ENCODE assay signal across 1 cellular context in the genomic region with DNA sequence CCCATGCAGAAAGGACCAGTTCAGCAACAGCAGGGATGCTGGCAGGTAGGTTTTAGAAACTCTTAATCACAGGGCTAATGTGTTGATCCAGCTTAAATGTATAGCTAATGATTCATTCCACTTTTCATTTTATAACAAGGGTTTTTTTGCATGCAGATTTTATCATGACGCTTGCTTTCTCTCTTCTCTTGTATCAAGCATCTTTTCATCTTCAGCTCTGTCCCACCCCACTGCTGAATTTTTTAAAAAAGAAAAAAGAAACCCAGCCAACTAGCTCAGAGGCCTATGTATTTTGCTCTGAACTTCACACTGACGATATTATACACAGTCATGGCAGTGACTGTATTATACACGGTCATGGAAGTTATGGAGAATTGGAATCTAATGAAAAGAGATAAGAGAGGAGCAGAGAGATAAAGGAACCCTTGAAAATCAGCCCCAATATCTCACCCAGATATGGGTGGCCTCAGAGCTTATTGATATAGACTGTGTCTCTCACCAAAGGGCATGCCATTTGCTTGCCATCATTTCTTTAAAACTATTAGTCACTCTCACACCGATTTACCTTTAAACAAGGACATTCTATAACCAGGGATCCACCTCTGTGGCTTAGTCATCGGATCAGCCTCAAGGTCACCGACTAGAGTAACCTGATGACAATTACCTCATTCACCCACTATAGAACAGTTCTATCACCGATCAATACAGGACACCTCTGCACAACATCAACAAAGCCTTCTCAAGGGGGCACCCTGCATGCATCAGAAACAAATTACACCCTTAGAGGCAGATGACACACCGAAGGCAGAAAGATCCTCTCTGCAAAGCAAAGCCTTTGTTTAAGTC.
TF ChIP-seq lines count a peak whose summit lies in the region.

No MANE protein-coding gene starts in this region.

TF ChIP-seq in HepG2, 621 proteins besides CTCF, POLR2A, EP300 and RAD21 (continued from another document and continues in another):
- TF ChIP-seq, protein P1, sequence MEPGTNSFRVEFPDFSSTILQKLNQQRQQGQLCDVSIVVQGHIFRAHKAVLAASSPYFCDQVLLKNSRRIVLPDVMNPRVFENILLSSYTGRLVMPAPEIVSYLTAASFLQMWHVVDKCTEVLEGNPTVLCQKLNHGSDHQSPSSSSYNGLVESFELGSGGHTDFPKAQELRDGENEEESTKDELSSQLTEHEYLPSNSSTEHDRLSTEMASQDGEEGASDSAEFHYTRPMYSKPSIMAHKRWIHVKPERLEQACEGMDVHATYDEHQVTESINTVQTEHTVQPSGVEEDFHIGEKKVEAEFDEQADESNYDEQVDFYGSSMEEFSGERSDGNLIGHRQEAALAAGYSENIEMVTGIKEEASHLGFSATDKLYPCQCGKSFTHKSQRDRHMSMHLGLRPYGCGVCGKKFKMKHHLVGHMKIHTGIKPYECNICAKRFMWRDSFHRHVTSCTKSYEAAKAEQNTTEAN (CRISPR knock-in tag; conservative IDR thresholded peaks at IDR 0.05) = peak; percentile 46; the same call in 1 of the 2 replicates
- TF ChIP-seq SOX13 (IDR thresholded peaks at IDR 0.05) (0 out of 2 replicates have a peak, but pooled peaks have one; percentile 35), SOX13 (CRISPR knock-in tag; conservative IDR thresholded peaks at IDR 0.05 in 1 of 2, IDR thresholded peaks at IDR 0.05 in 1 of 2) (peak in 1 of 2 experiments; percentile 94; a peak in 2 of 4 replicates), TAF1 (CRISPR knock-in tag; IDR thresholded peaks at IDR 0.05) (no peak), JUNB (CRISPR knock-in tag; IDR thresholded peaks at IDR 0.05; ENCODE audit: borderline replicate concordance) (peak; percentile 90; the same call in 1 of the 2 replicates), TEAD3 (CRISPR knock-in tag; optimal IDR thresholded peaks at IDR 0.05; ENCODE audit: borderline replicate concordance) (peak; percentile 84), PCBP2 (optimal IDR thresholded peaks at IDR 0.05; ENCODE audit: low read depth, low read length, poor library complexity, severe bottlenecking) (no peak), ZNF816 (CRISPR knock-in tag; IDR thresholded peaks at IDR 0.05; ENCODE audit: borderline replicate concordance) (no peak; the same call in 1 of the 2 replicates), HHEX (CRISPR knock-in tag; IDR thresholded peaks at IDR 0.05) (peak; percentile 40; the same call in 1 of the 2 replicates), SIN3A (IDR thresholded peaks at IDR 0.05; ENCODE audit: borderline replicate concordance, low read depth, low read length) (no peak), ZNF879 (CRISPR knock-in tag; IDR thresholded peaks at IDR 0.05) (no peak), ATF1 (CRISPR knock-in tag; IDR thresholded peaks at IDR 0.05) (no peak), SIN3B (IDR thresholded peaks at IDR 0.05; ENCODE audit: low read length) (no peak), GATAD2A (CRISPR knock-in tag; IDR thresholded peaks at IDR 0.05) (peak; percentile 100), ZNF557 (CRISPR knock-in tag; IDR thresholded peaks at IDR 0.05) (0 out of 2 replicates have a peak, but pooled peaks have one; percentile 18), CEBPB (IDR thresholded peaks at IDR 0.05; ENCODE audit: borderline replicate concordance, low read depth, low read length) (peak; percentile 44; the same call in 1 of the 2 replicates), ZNF670 (CRISPR knock-in tag; IDR thresholded peaks at IDR 0.05; ENCODE audit: borderline replicate concordance) (peak; percentile 72; the same call in 1 of the 2 replicates), PCBP1 (IDR thresholded peaks at IDR 0.05; ENCODE audit: borderline replicate concordance, low read depth, low read length) (no peak), CBX5 (CRISPR knock-in tag; IDR thresholded peaks at IDR 0.05; ENCODE audit: borderline replicate concordance) (peak; percentile 68; the same call in 1 of the 2 replicates), CBFB (CRISPR knock-in tag; IDR thresholded peaks at IDR 0.05) (no peak), SKI (IDR thresholded peaks at IDR 0.05; ENCODE audit: partially characterized antibody) (peak; percentile 45), ZNF33A (CRISPR knock-in tag; IDR thresholded peaks at IDR 0.05; ENCODE audit: borderline replicate concordance) (0 out of 2 replicates have a peak, but pooled peaks have one; percentile 37), ZNF768 (CRISPR knock-in tag; IDR thresholded peaks at IDR 0.05) (no peak), ZBTB38 (CRISPR knock-in tag; IDR thresholded peaks at IDR 0.05) (no peak), HMGA1 (CRISPR knock-in tag; conservative IDR thresholded peaks at IDR 0.05) (no peak), ARID2 (CRISPR knock-in tag; IDR thresholded peaks at IDR 0.05; ENCODE audit: borderline replicate concordance) (no peak), CHD4 (IDR thresholded peaks at IDR 0.05; ENCODE audit: borderline replicate concordance, low read length) (peak; percentile 48; the same call in 1 of the 2 replicates), ASH2L (IDR thresholded peaks at IDR 0.05; ENCODE audit: insufficient read length, low read depth, low read length) (peak; percentile 47), ZSCAN30 (CRISPR knock-in tag; IDR thresholded peaks at IDR 0.05) (no peak), ZNF577 (CRISPR knock-in tag; IDR thresholded peaks at IDR 0.05; ENCODE audit: borderline replicate concordance, low read depth) (no peak), HDAC1 (CRISPR knock-in tag; IDR thresholded peaks at IDR 0.05) (peak; percentile 81), ZBTB21 (CRISPR knock-in tag; IDR thresholded peaks at IDR 0.05) (0 out of 2 replicates have a peak, but pooled peaks have one; percentile 31), MED1 (CRISPR knock-in tag; IDR thresholded peaks at IDR 0.05) (peak; percentile 89), SMC3 (IDR thresholded peaks at IDR 0.05; ENCODE audit: low read length) (no peak), ONECUT2 (CRISPR knock-in tag; IDR thresholded peaks at IDR 0.05) (peak; percentile 98)
- TF ChIP-seq, protein P2, sequence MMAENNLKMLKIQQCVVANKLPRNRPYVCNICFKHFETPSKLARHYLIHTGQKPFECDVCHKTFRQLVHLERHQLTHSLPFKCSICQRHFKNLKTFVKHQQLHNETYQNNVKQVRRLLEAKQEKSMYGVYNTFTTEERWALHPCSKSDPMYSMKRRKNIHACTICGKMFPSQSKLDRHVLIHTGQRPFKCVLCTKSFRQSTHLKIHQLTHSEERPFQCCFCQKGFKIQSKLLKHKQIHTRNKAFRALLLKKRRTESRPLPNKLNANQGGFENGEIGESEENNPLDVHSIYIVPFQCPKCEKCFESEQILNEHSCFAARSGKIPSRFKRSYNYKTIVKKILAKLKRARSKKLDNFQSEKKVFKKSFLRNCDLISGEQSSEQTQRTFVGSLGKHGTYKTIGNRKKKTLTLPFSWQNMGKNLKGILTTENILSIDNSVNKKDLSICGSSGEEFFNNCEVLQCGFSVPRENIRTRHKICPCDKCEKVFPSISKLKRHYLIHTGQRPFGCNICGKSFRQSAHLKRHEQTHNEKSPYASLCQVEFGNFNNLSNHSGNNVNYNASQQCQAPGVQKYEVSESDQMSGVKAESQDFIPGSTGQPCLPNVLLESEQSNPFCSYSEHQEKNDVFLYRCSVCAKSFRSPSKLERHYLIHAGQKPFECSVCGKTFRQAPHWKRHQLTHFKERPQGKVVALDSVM (CRISPR knock-in tag; IDR thresholded peaks at IDR 0.05) = 0 out of 2 replicates have a peak, but pooled peaks have one; percentile 26
- TF ChIP-seq, protein P3, sequence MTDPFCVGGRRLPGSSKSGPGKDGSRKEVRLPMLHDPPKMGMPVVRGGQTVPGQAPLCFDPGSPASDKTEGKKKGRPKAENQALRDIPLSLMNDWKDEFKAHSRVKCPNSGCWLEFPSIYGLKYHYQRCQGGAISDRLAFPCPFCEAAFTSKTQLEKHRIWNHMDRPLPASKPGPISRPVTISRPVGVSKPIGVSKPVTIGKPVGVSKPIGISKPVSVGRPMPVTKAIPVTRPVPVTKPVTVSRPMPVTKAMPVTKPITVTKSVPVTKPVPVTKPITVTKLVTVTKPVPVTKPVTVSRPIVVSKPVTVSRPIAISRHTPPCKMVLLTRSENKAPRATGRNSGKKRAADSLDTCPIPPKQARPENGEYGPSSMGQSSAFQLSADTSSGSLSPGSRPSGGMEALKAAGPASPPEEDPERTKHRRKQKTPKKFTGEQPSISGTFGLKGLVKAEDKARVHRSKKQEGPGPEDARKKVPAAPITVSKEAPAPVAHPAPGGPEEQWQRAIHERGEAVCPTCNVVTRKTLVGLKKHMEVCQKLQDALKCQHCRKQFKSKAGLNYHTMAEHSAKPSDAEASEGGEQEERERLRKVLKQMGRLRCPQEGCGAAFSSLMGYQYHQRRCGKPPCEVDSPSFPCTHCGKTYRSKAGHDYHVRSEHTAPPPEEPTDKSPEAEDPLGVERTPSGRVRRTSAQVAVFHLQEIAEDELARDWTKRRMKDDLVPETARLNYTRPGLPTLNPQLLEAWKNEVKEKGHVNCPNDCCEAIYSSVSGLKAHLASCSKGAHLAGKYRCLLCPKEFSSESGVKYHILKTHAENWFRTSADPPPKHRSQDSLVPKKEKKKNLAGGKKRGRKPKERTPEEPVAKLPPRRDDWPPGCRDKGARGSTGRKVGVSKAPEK (CRISPR knock-in tag; IDR thresholded peaks at IDR 0.05; ENCODE audit: borderline replicate concordance) = no peak
- TF ChIP-seq, protein P4, sequence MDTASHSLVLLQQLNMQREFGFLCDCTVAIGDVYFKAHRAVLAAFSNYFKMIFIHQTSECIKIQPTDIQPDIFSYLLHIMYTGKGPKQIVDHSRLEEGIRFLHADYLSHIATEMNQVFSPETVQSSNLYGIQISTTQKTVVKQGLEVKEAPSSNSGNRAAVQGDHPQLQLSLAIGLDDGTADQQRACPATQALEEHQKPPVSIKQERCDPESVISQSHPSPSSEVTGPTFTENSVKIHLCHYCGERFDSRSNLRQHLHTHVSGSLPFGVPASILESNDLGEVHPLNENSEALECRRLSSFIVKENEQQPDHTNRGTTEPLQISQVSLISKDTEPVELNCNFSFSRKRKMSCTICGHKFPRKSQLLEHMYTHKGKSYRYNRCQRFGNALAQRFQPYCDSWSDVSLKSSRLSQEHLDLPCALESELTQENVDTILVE (CRISPR knock-in tag; IDR thresholded peaks at IDR 0.05) = peak; percentile 88; the same call in 1 of the 2 replicates
- TF ChIP-seq, protein P5, sequence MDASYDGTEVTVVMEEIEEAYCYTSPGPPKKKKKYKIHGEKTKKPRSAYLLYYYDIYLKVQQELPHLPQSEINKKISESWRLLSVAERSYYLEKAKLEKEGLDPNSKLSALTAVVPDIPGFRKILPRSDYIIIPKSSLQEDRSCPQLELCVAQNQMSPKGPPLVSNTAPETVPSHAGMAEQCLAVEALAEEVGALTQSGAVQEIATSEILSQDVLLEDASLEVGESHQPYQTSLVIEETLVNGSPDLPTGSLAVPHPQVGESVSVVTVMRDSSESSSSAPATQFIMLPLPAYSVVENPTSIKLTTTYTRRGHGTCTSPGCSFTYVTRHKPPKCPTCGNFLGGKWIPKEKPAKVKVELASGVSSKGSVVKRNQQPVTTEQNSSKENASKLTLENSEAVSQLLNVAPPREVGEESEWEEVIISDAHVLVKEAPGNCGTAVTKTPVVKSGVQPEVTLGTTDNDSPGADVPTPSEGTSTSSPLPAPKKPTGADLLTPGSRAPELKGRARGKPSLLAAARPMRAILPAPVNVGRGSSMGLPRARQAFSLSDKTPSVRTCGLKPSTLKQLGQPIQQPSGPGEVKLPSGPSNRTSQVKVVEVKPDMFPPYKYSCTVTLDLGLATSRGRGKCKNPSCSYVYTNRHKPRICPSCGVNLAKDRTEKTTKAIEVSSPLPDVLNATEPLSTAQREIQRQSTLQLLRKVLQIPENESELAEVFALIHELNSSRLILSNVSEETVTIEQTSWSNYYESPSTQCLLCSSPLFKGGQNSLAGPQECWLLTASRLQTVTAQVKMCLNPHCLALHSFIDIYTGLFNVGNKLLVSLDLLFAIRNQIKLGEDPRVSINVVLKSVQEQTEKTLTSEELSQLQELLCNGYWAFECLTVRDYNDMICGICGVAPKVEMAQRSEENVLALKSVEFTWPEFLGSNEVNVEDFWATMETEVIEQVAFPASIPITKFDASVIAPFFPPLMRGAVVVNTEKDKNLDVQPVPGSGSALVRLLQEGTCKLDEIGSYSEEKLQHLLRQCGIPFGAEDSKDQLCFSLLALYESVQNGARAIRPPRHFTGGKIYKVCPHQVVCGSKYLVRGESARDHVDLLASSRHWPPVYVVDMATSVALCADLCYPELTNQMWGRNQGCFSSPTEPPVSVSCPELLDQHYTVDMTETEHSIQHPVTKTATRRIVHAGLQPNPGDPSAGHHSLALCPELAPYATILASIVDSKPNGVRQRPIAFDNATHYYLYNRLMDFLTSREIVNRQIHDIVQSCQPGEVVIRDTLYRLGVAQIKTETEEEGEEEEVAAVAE (CRISPR knock-in tag; IDR thresholded peaks at IDR 0.05; ENCODE audit: borderline replicate concordance) = peak; percentile 63; the same call in 1 of the 2 replicates
- TF ChIP-seq, protein P6, sequence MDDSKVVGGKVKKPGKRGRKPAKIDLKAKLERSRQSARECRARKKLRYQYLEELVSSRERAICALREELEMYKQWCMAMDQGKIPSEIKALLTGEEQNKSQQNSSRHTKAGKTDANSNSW (CRISPR knock-in tag; IDR thresholded peaks at IDR 0.05; ENCODE audit: borderline replicate concordance) = no peak
- TF ChIP-seq, protein P7, sequence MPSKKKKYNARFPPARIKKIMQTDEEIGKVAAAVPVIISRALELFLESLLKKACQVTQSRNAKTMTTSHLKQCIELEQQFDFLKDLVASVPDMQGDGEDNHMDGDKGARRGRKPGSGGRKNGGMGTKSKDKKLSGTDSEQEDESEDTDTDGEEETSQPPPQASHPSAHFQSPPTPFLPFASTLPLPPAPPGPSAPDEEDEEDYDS (CRISPR knock-in tag; IDR thresholded peaks at IDR 0.05) = peak; percentile 65; the same call in 1 of the 2 replicates
- TF ChIP-seq, protein P8, sequence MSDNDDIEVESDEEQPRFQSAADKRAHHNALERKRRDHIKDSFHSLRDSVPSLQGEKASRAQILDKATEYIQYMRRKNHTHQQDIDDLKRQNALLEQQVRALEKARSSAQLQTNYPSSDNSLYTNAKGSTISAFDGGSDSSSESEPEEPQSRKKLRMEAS (IDR thresholded peaks at IDR 0.05) = peak; percentile 29; the same call in 1 of the 2 replicates
- TF ChIP-seq, protein P9, sequence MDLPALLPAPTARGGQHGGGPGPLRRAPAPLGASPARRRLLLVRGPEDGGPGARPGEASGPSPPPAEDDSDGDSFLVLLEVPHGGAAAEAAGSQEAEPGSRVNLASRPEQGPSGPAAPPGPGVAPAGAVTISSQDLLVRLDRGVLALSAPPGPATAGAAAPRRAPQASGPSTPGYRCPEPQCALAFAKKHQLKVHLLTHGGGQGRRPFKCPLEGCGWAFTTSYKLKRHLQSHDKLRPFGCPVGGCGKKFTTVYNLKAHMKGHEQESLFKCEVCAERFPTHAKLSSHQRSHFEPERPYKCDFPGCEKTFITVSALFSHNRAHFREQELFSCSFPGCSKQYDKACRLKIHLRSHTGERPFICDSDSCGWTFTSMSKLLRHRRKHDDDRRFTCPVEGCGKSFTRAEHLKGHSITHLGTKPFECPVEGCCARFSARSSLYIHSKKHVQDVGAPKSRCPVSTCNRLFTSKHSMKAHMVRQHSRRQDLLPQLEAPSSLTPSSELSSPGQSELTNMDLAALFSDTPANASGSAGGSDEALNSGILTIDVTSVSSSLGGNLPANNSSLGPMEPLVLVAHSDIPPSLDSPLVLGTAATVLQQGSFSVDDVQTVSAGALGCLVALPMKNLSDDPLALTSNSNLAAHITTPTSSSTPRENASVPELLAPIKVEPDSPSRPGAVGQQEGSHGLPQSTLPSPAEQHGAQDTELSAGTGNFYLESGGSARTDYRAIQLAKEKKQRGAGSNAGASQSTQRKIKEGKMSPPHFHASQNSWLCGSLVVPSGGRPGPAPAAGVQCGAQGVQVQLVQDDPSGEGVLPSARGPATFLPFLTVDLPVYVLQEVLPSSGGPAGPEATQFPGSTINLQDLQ (CRISPR knock-in tag; IDR thresholded peaks at IDR 0.05) = no peak
